Comparison of ENCODE assay signal across 15 cellular contexts in the genomic region with DNA sequence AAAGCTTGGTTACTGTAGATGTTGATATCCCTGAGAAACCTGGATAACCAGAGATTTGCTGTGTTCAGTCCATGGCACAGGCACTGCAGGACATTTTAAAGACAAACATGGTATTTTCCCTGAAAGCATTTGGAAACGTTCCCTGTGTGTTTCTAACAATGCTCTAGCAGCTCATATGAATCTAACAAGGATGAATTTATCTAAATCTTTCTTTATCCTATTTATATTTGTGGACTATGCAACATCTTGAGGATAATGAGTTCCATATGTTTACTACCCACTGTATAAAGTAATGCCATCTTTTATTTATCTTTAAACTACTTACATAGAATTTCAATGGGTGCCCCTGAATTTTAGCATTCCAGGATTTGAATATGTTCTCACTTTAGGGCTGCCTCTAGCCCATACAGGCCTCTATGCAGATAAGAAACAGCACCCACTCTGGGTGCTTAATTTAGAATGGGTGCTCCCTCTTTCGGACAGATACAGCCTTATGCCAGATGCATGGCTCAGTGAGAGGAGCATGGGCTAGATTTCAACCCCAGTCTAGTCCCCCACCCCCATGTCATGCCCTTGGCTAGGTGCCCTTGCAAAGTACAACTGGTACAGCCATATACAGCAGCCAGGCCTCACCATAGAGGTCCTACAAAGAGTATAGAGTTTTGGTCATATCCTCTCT.
"Had no signal": no experiment of that assay in that cellular context is flagged by ENCODE, and none has a peak within 500 bp of the region (broad histone marks: within the 10 kb centered on the region; RNA-seq: fewer than 3 reads in every experiment).

No MANE protein-coding gene starts in this region.

- DNase-seq: activated CD4-positive, alpha-beta T cell treated with anti-CD3 and anti-CD28 coated beads for 1 hour; activated CD4-positive, alpha-beta T cell treated with anti-CD3 and anti-CD28 coated beads, Interleukin-2, amount 50 U/mL, for 48 hours; activated CD8-positive, alpha-beta memory T cell treated with anti-CD3 and anti-CD28 coated beads, Interleukin-2, amount 10 ng/mL, durations not matched to agents 7 days and 5 days; activated effector memory CD4-positive, alpha-beta T cell treated with anti-CD3 and anti-CD28 coated beads, Interleukin-2, amount 50 U/mL, for 16 hours; activated naive CD8-positive, alpha-beta T cell treated with anti-CD3 and anti-CD28 coated beads for 36 hours; activated T-cell treated with anti-CD3 and anti-CD28 coated beads, Interleukin-2, amount 50 U/mL, for 24 hours; anterior cingulate cortex; immature natural killer cell; mucosa of descending colon; natural killer cell; right lobe of liver; stimulated activated naive CD4-positive, alpha-beta T cell; substantia nigra; T-helper 9 cell; transverse colon had no signal

- ATAC-seq: activated CD8-positive, alpha-beta memory T cell treated with anti-CD3 and anti-CD28 coated beads, Interleukin-2, amount 10 ng/mL, durations not matched to agents 7 days and 5 days; mucosa of descending colon; natural killer cell; right lobe of liver had no signal
